Comparison of ENCODE assay signal across 22 cellular contexts in the genomic region with DNA sequence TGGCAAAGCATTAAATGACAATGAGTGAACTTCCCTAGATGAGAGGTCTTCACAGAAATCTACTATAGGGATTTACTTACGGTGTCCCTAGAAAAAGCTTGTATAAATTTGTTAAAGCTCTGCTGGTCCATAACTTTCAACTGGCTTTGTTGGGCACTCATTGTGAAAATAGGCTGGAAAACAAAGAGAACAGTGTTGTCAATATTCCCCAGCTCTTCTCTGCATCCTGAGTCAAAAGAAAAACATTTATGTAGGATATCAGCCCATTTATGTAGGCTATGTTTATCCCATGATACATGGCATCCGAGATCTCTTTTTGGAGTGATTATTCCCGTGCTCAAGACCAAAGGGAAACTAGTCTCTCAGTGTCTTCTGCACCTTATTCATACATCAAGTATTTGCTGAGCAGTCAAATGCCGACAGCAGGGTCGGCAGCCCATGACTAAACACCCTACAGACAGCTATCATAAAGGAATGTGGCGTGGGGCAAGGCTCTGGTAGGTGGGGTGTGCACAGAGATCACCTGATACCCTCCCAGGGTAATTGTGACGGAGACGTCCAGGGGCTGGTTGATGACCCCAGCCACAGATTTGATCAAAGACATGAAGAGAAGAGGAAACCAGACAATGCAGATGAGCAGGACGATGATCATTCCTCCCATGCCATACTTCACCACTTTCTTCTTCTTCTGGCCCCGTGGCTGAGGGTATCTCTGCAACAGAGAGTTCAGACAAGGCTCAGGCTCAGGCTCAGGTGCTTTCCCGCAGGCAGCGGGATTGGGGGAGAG.
DNase-seq lines count a peak whose midpoint lies in the region; ATAC-seq, FAIRE-seq and TF ChIP-seq lines count a peak whose summit lies in the region.
"Had no signal": no experiment of that assay in that cellular context is flagged by ENCODE, and none has a peak within 500 bp of the region (broad histone marks: within the 10 kb centered on the region; RNA-seq: fewer than 3 reads in every experiment).

No MANE protein-coding gene starts in this region.

- H3K9me3 ChIP-seq in RWPE2 (ENCODE audit: severe bottlenecking) = no peaks in the 10 kb centered on the region
- H3K9me3 ChIP-seq in esophagus muscularis mucosa = no peaks in the 10 kb centered on the region
- H3K9me3 ChIP-seq in osteoblast (ENCODE audit: low read depth, low read length) = no peaks in the 10 kb centered on the region
- no peaks in the 10 kb centered on the region for H3K9me3 ChIP-seq in esophagus squamous epithelium
- no peaks in the 10 kb centered on the region for H3K9me3 ChIP-seq in HepG2 (ENCODE audit: low read length)
- H3K9me3 ChIP-seq: upper lobe of right lung had no signal

- peak; percentile 39 for DNase-seq in COLO829 (ENCODE audit: low spot score)
- DNase-seq in RWPE2 (ENCODE audit: low spot score) = no peak
- peak; percentile 68 for DNase-seq in esophagus muscularis mucosa (ENCODE audit: extremely low spot score)
- peak; percentile 23 for DNase-seq in osteoblast (ENCODE audit: insufficient read length, low spot score, missing footprints)
- DNase-seq in esophagus squamous epithelium (lab: John Stamatoyannopoulos, UW) = no peak
- DNase-seq in NOMO-1 (lab: John Stamatoyannopoulos, UW; ENCODE audit: unreplicated experiment in 2 of 2) = no peak
- no peak for DNase-seq in 8988T
- no peak for DNase-seq in HepG2 (ENCODE audit: low spot score)
- DNase-seq: activated CD4-positive, alpha-beta T cell treated with anti-CD3 and anti-CD28 coated beads, Interleukin-2, amount 10 ng/mL, durations not matched to agents 24 days and 14 days; activated CD8-positive, alpha-beta memory T cell treated with anti-CD3 and anti-CD28 coated beads for 24 hours; activated effector memory CD4-positive, alpha-beta T cell treated with Interleukin-2 at 50 U/mL for 16 hours; activated T-cell treated with anti-CD3 and anti-CD28 coated beads for 4 hours; H9; head of caudate nucleus; NCI-H1436 treated with DMSO at 0.1 percent for 48 hours; NCI-H446 treated with DMSO at 0.1 percent for 48 hours; upper lobe of right lung had no signal

- H4K20me1 ChIP-seq in osteoblast (ENCODE audit: insufficient read depth, low read length) (no peaks in the 10 kb centered on the region), HepG2 (ENCODE audit: insufficient read depth, low read length) (no peaks in the 10 kb centered on the region)

- in situ Hi-C loops in HepG2 (cut with HindIII; ENCODE audit: extremely low pct_ligation_motif_present, low pct_unique_long_range_greater_than_20kb) = no loop called here

- H3K27me3 ChIP-seq in RWPE2 (ENCODE audit: insufficient read depth, poor library complexity, severe bottlenecking) (no peaks in the 10 kb centered on the region), esophagus muscularis mucosa (no peaks in the 10 kb centered on the region), osteoblast (ENCODE audit: insufficient read depth, low read length) (no peaks in the 10 kb centered on the region), esophagus squamous epithelium (no peaks in the 10 kb centered on the region), HepG2 (ENCODE audit: control insufficient read depth in 1 of 2, insufficient read depth in 2 of 2, low read length in 2 of 2) (no peaks in the 10 kb centered on the region)
- H3K27me3 ChIP-seq: cardiac muscle cell, upper lobe of right lung had no signal

- TF ChIP-seq CTCF in RWPE2 (IDR thresholded peaks at IDR 0.05; ENCODE audit: poor library complexity, severe bottlenecking) (no peak), esophagus muscularis mucosa (IDR thresholded peaks at IDR 0.05) (no peak), osteoblast (IDR thresholded peaks at IDR 0.05; ENCODE audit: extremely low read depth, low read depth, low read length) (no peak), esophagus squamous epithelium (IDR thresholded peaks at IDR 0.05) (no peak), HepG2 (CRISPR knock-in tag; IDR thresholded peaks at IDR 0.05) (no peak)

- 87% methylated on average over 12 of the region's 12 CpGs for WGBS in esophagus muscularis mucosa
- WGBS in esophagus squamous epithelium, 2 donors = 87 to 88% methylated on average over 10 to 12 of the region's 12 CpGs
- 68% methylated on average over 12 of the region's 12 CpGs for WGBS in HepG2 (ENCODE audit: low lambda C conversion rate)

- H3K36me3 ChIP-seq in RWPE2 (ENCODE audit: low read depth) = no peaks in the 10 kb centered on the region
- no peaks in the 10 kb centered on the region for H3K36me3 ChIP-seq in esophagus muscularis mucosa
- no peaks in the 10 kb centered on the region for H3K36me3 ChIP-seq in osteoblast (ENCODE audit: insufficient read depth, low read length)
- H3K36me3 ChIP-seq in esophagus squamous epithelium = no peaks in the 10 kb centered on the region
- H3K36me3 ChIP-seq in HepG2 (replicated peaks in 1 of 2; ENCODE audit: control insufficient read depth in 1 of 2, insufficient read depth in 2 of 2, low read length in 2 of 2) = no peaks in the 10 kb centered on the region
- H3K36me3 ChIP-seq: cardiac muscle cell, upper lobe of right lung had no signal

- H2AFZ ChIP-seq in osteoblast (ENCODE audit: low read length) (no peak overlapping the region), HepG2 (ENCODE audit: low read length) (no peak overlapping the region)

- H3K27ac ChIP-seq in RWPE2 (ENCODE audit: poor library complexity, severe bottlenecking) = no peak overlapping the region
- no peak overlapping the region for H3K27ac ChIP-seq in esophagus muscularis mucosa (replicated peaks in 1 of 4)
- no peak overlapping the region for H3K27ac ChIP-seq in osteoblast (ENCODE audit: low read depth, low read length)
- H3K27ac ChIP-seq in esophagus squamous epithelium = no peak overlapping the region
- no peak overlapping the region for H3K27ac ChIP-seq in HepG2 (ENCODE audit: extremely low read length, insufficient read depth, low read length)
- H3K27ac ChIP-seq: 22Rv1, cardiac muscle cell, upper lobe of right lung had no signal

- intact Hi-C loops in esophagus muscularis mucosa (cut with DNase I) (no loop called here), esophagus squamous epithelium (cut with DNase I) (no loop called here), HepG2 (cut with micrococcal nuclease; ENCODE audit: unreplicated experiment) (loop anchor here (1.0 kb wide), 1 partner anchor 121 kb away; no protein-coding TSS in a partner anchor)

- CTCF ChIA-PET in HepG2 (lab: Yijun Ruan, JAX; ENCODE audit: low intra/inter-chr PET ratio, low total read pairs) = no interaction called here

- no peak for TF ChIP-seq EP300 in esophagus muscularis mucosa (IDR thresholded peaks at IDR 0.05)
- TF ChIP-seq EP300 in HepG2 (IDR thresholded peaks at IDR 0.05; ENCODE audit: low read depth in 2 of 2, low read length in 2 of 2) = no peak
- no peak for TF ChIP-seq EP300 in HepG2 (CRISPR knock-in tag; IDR thresholded peaks at IDR 0.05; ENCODE audit: borderline replicate concordance)

- no peak overlapping the region for H3K9ac ChIP-seq in HepG2 (ENCODE audit: insufficient read depth, low read depth, low read length)

- no peaks in the 10 kb centered on the region for H3K4me1 ChIP-seq in RWPE2 (ENCODE audit: insufficient read depth, poor library complexity, severe bottlenecking)
- H3K4me1 ChIP-seq in esophagus muscularis mucosa = no peaks in the 10 kb centered on the region
- no peaks in the 10 kb centered on the region for H3K4me1 ChIP-seq in osteoblast (ENCODE audit: insufficient read depth, low read length)
- no peaks in the 10 kb centered on the region for H3K4me1 ChIP-seq in esophagus squamous epithelium
- no peaks in the 10 kb centered on the region for H3K4me1 ChIP-seq in HepG2 (ENCODE audit: insufficient read depth, low read length)
- H3K4me1 ChIP-seq: upper lobe of right lung had no signal

- H3K79me2 ChIP-seq in osteoblast (ENCODE audit: insufficient read depth, low read length) = no peaks in the 10 kb centered on the region
- H3K79me2 ChIP-seq in HepG2 (ENCODE audit: insufficient read depth, low read length) = no peaks in the 10 kb centered on the region

- peak; percentile 41; the same call in 1 of the 3 replicates for ATAC-seq in RWPE2 (ENCODE audit: low read depth)
- no peak for ATAC-seq in HepG2
- ATAC-seq: activated naive CD4-positive, alpha-beta T cell treated with anti-CD3 and anti-CD28 coated beads, Interleukin-2, amount 50 U/mL, for 72 hours; stimulated activated memory B cell treated with anti-CD40 and anti-IgM and Interleukin-4, amounts not matched to agents 10 μg/mL and 1 μg/mL and 100 μg/mL, for 72 hours; upper lobe of right lung had no signal

- H3K4me2 ChIP-seq in osteoblast (ENCODE audit: insufficient read depth, low read length) (peak overlapping the region; percentile 11), HepG2 (ENCODE audit: low read depth, low read length) (no peak overlapping the region)

- BruUV-seq in HepG2 (replicated peaks; lab: Mats Ljungman, UMichigan) = no TSS peak

- POLR2A ChIA-PET in HepG2 (lab: Yijun Ruan, JAX) = no interaction called here

- no peak for FAIRE-seq in HepG2 (lab: Jason Lieb, UNC)
- FAIRE-seq: GM12892 had no signal

- no peak overlapping the region for H3K4me3 ChIP-seq in RWPE2 (ENCODE audit: severe bottlenecking)
- no peak overlapping the region for H3K4me3 ChIP-seq in esophagus muscularis mucosa
- H3K4me3 ChIP-seq in osteoblast (ENCODE audit: insufficient read depth, low read length) = no peak overlapping the region
- H3K4me3 ChIP-seq in esophagus squamous epithelium = no peak overlapping the region
- H3K4me3 ChIP-seq in HepG2 (replicated peaks in 1 of 3; ENCODE audit: insufficient read depth in 1 of 3, low read depth in 2 of 3, low read length in 3 of 3) = no peak overlapping the region
- H3K4me3 ChIP-seq: cardiac muscle cell, upper lobe of right lung had no signal

- TF ChIP-seq RAD21 in HepG2 (CRISPR knock-in tag; IDR thresholded peaks at IDR 0.05) = no peak

- TF ChIP-seq POLR2A in esophagus muscularis mucosa (IDR thresholded peaks at IDR 0.05; ENCODE audit: low read depth) (no peak), esophagus squamous epithelium (IDR thresholded peaks at IDR 0.05) (no peak), HepG2 (IDR thresholded peaks at IDR 0.05; ENCODE audit: insufficient read depth in 1 of 2, low read depth in 2 of 2, low read length in 2 of 2) (no peak)

TF ChIP-seq in HepG2, 621 proteins besides CTCF, POLR2A, EP300 and RAD21 (continues in another document):
- TF ChIP-seq ZNF777 (CRISPR knock-in tag; IDR thresholded peaks at IDR 0.05) = no peak
- no peak for TF ChIP-seq GFI1 (CRISPR knock-in tag; IDR thresholded peaks at IDR 0.05; ENCODE audit: borderline replicate concordance)
- no peak for TF ChIP-seq NRL (CRISPR knock-in tag; IDR thresholded peaks at IDR 0.05; ENCODE audit: borderline replicate concordance)
- TF ChIP-seq, protein P1, sequence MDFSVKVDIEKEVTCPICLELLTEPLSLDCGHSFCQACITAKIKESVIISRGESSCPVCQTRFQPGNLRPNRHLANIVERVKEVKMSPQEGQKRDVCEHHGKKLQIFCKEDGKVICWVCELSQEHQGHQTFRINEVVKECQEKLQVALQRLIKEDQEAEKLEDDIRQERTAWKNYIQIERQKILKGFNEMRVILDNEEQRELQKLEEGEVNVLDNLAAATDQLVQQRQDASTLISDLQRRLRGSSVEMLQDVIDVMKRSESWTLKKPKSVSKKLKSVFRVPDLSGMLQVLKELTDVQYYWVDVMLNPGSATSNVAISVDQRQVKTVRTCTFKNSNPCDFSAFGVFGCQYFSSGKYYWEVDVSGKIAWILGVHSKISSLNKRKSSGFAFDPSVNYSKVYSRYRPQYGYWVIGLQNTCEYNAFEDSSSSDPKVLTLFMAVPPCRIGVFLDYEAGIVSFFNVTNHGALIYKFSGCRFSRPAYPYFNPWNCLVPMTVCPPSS (IDR thresholded peaks at IDR 0.05) = no peak

Comparison
In these comparisons a context has a peak if more than half of its experiments do, and no peak if none do; other contexts are left out.
1. DNase-seq: peak in COLO829 (single experiment), esophagus muscularis mucosa (single experiment) and osteoblast (single experiment); none in RWPE2 (single experiment), esophagus squamous epithelium (single experiment), NOMO-1 (0 of 2), 8988T (single experiment) and HepG2 (single experiment).